In the genomic region with DNA sequence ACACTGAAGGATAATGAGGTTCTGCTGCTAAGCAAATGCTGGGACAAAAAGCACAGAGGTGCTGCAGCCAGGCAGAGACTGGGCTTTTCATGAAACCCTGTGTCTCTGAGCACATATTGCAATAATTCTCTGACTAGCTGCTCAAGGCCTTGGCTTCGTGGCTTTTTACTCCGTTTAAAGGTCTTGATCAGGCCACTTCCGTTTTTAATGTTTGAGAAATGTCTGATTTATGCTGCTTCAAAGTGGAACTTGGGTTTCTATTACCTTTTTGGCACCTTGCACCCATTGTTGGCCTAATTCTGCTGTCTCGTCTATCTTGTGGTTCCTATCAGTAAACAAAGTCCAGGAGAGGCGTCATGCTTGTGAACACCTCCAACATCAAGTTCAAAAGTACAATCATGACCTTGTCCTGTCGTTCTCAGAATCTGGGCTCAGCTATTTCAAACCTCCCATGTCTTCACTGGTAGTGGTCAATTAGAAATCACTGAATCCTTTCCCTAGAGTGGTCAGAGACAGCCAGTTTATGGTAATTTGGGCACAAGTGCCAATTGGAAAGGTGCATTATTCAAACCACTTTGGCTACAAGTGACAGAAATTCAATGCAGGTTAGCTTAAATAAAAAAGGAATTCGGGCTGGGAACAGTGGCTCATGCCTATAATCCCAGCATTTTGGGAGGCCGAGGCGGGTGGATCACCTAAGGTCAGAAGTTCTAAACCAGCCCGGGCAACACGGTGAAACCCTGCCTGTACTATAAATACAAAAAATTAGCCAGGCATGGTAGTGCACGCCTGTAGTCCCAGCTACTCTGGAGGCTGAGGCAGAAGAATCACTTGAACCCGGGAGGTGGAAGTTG, we compare ENCODE assay signal across 1 cellular context.
TF ChIP-seq lines count a peak whose summit lies in the region.

No MANE protein-coding gene starts in this region.

TF ChIP-seq in HepG2, 621 proteins besides CTCF, POLR2A, EP300 and RAD21 (continued from another document and continues in another):
- TF ChIP-seq, protein P1, sequence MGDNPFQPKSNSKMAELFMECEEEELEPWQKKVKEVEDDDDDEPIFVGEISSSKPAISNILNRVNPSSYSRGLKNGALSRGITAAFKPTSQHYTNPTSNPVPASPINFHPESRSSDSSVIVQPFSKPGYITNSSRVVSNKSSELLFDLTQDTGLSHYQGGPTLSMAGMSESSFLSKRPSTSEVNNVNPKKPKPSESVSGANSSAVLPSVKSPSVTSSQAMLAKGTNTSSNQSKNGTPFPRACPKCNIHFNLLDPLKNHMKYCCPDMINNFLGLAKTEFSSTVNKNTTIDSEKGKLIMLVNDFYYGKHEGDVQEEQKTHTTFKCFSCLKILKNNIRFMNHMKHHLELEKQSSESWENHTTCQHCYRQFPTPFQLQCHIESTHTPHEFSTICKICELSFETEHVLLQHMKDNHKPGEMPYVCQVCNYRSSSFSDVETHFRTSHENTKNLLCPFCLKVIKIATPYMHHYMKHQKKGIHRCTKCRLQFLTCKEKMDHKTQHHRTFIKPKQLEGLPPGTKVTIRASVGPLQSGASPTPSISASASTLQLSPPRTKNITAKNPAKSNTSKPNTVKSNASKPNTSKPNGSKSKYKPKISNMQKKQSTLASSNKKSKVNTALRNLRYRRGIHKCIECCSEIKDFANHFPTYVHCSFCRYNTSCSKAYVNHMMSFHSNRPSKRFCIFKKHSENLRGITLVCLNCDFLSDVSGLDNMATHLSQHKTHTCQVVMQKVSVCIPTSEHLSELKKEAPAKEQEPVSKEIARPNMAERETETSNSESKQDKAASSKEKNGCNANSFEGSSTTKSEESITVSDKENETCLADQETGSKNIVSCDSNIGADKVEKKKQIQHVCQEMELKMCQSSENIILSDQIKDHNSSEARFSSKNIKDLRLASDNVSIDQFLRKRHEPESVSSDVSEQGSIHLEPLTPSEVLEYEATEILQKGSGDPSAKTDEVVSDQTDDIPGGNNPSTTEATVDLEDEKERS (CRISPR knock-in tag; IDR thresholded peaks at IDR 0.05): no peak
- no peak for TF ChIP-seq HMGA1 (CRISPR knock-in tag; conservative IDR thresholded peaks at IDR 0.05)
- TF ChIP-seq PRPF4 (IDR thresholded peaks at IDR 0.05; ENCODE audit: low read depth, low read length, poor library complexity, severe bottlenecking): peak; percentile 16
- TF ChIP-seq ARNT2 (CRISPR knock-in tag; IDR thresholded peaks at IDR 0.05; ENCODE audit: low read depth): peak; percentile 54; the same call in 1 of the 2 replicates
- TF ChIP-seq ZNF788 (CRISPR knock-in tag; IDR thresholded peaks at IDR 0.05; ENCODE audit: borderline replicate concordance): peak; percentile 64; the same call in 1 of the 2 replicates
- peak; percentile 66; the same call in 1 of the 2 replicates for TF ChIP-seq ARID2 (CRISPR knock-in tag; IDR thresholded peaks at IDR 0.05; ENCODE audit: borderline replicate concordance)
- no peak for TF ChIP-seq HIC2 (CRISPR knock-in tag; IDR thresholded peaks at IDR 0.05; ENCODE audit: low read depth)
- peak; percentile 92 for TF ChIP-seq ZNF746 (CRISPR knock-in tag; IDR thresholded peaks at IDR 0.05)
- no peak for TF ChIP-seq NR3C1 (CRISPR knock-in tag; IDR thresholded peaks at IDR 0.05)
- TF ChIP-seq, protein P2, sequence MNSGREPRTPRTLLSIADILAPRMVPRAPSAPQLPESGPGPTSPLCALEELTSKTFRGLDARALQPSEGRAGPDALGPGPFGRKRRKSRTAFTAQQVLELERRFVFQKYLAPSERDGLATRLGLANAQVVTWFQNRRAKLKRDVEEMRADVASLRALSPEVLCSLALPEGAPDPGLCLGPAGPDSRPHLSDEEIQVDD (CRISPR knock-in tag; IDR thresholded peaks at IDR 0.05; ENCODE audit: borderline replicate concordance): no peak
- TF ChIP-seq CC2D1A (CRISPR knock-in tag; IDR thresholded peaks at IDR 0.05): no peak
- TF ChIP-seq ZKSCAN1 (IDR thresholded peaks at IDR 0.05; ENCODE audit: low read length): 0 out of 2 replicates have a peak, but pooled peaks have one; percentile 18
- TF ChIP-seq, protein P3, sequence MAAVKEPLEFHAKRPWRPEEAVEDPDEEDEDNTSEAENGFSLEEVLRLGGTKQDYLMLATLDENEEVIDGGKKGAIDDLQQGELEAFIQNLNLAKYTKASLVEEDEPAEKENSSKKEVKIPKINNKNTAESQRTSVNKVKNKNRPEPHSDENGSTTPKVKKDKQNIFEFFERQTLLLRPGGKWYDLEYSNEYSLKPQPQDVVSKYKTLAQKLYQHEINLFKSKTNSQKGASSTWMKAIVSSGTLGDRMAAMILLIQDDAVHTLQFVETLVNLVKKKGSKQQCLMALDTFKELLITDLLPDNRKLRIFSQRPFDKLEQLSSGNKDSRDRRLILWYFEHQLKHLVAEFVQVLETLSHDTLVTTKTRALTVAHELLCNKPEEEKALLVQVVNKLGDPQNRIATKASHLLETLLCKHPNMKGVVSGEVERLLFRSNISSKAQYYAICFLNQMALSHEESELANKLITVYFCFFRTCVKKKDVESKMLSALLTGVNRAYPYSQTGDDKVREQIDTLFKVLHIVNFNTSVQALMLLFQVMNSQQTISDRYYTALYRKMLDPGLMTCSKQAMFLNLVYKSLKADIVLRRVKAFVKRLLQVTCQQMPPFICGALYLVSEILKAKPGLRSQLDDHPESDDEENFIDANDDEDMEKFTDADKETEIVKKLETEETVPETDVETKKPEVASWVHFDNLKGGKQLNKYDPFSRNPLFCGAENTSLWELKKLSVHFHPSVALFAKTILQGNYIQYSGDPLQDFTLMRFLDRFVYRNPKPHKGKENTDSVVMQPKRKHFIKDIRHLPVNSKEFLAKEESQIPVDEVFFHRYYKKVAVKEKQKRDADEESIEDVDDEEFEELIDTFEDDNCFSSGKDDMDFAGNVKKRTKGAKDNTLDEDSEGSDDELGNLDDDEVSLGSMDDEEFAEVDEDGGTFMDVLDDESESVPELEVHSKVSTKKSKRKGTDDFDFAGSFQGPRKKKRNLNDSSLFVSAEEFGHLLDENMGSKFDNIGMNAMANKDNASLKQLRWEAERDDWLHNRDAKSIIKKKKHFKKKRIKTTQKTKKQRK (IDR thresholded peaks at IDR 0.05; ENCODE audit: low read length): no peak
- no peak for TF ChIP-seq SNAI1 (CRISPR knock-in tag; IDR thresholded peaks at IDR 0.05; ENCODE audit: borderline replicate concordance)
- TF ChIP-seq ZNF790 (CRISPR knock-in tag; IDR thresholded peaks at IDR 0.05; ENCODE audit: borderline replicate concordance): no peak
- no peak for TF ChIP-seq PREB (CRISPR knock-in tag; IDR thresholded peaks at IDR 0.05)
- no peak for TF ChIP-seq MAZ (IDR thresholded peaks at IDR 0.05; ENCODE audit: borderline replicate concordance, low read depth, low read length)
- no peak for TF ChIP-seq MAZ (CRISPR knock-in tag; IDR thresholded peaks at IDR 0.05; ENCODE audit: low read depth)
- TF ChIP-seq, protein P4, sequence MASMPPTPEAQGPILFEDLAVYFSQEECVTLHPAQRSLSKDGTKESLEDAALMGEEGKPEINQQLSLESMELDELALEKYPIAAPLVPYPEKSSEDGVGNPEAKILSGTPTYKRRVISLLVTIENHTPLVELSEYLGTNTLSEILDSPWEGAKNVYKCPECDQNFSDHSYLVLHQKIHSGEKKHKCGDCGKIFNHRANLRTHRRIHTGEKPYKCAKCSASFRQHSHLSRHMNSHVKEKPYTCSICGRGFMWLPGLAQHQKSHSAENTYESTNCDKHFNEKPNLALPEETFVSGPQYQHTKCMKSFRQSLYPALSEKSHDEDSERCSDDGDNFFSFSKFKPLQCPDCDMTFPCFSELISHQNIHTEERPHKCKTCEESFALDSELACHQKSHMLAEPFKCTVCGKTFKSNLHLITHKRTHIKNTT (CRISPR knock-in tag; IDR thresholded peaks at IDR 0.05): no peak
- TF ChIP-seq FOXA1 (IDR thresholded peaks at IDR 0.05): no peak; the same call in 1 of the 2 replicates
- TF ChIP-seq FOXA1 (CRISPR knock-in tag; IDR thresholded peaks at IDR 0.05): peak; percentile 98
- peak; percentile 34; the same call in 1 of the 2 replicates for TF ChIP-seq CEBPG (CRISPR knock-in tag; IDR thresholded peaks at IDR 0.05)
- no peak for TF ChIP-seq NPAS2 (CRISPR knock-in tag; IDR thresholded peaks at IDR 0.05; ENCODE audit: borderline replicate concordance)
- TF ChIP-seq, protein P5, sequence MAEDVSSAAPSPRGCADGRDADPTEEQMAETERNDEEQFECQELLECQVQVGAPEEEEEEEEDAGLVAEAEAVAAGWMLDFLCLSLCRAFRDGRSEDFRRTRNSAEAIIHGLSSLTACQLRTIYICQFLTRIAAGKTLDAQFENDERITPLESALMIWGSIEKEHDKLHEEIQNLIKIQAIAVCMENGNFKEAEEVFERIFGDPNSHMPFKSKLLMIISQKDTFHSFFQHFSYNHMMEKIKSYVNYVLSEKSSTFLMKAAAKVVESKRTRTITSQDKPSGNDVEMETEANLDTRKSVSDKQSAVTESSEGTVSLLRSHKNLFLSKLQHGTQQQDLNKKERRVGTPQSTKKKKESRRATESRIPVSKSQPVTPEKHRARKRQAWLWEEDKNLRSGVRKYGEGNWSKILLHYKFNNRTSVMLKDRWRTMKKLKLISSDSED (CRISPR knock-in tag; IDR thresholded peaks at IDR 0.05): no peak
- peak; percentile 58; the same call in 1 of the 2 replicates for TF ChIP-seq ARID4A (CRISPR knock-in tag; IDR thresholded peaks at IDR 0.05; ENCODE audit: borderline replicate concordance)
- no peak for TF ChIP-seq NCOA1 (CRISPR knock-in tag; IDR thresholded peaks at IDR 0.05)
- peak; percentile 82; the same call in 1 of the 2 replicates for TF ChIP-seq ZNF703 (CRISPR knock-in tag; IDR thresholded peaks at IDR 0.05; ENCODE audit: borderline replicate concordance)
- TF ChIP-seq ZNF343 (CRISPR knock-in tag; IDR thresholded peaks at IDR 0.05): no peak
- TF ChIP-seq ATF7-NPFF (CRISPR knock-in tag; IDR thresholded peaks at IDR 0.05; ENCODE audit: low read depth): no peak; the same call in 1 of the 2 replicates
- TF ChIP-seq SSRP1 (CRISPR knock-in tag; IDR thresholded peaks at IDR 0.05): peak; percentile 76; the same call in 1 of the 2 replicates
- TF ChIP-seq, protein P6, sequence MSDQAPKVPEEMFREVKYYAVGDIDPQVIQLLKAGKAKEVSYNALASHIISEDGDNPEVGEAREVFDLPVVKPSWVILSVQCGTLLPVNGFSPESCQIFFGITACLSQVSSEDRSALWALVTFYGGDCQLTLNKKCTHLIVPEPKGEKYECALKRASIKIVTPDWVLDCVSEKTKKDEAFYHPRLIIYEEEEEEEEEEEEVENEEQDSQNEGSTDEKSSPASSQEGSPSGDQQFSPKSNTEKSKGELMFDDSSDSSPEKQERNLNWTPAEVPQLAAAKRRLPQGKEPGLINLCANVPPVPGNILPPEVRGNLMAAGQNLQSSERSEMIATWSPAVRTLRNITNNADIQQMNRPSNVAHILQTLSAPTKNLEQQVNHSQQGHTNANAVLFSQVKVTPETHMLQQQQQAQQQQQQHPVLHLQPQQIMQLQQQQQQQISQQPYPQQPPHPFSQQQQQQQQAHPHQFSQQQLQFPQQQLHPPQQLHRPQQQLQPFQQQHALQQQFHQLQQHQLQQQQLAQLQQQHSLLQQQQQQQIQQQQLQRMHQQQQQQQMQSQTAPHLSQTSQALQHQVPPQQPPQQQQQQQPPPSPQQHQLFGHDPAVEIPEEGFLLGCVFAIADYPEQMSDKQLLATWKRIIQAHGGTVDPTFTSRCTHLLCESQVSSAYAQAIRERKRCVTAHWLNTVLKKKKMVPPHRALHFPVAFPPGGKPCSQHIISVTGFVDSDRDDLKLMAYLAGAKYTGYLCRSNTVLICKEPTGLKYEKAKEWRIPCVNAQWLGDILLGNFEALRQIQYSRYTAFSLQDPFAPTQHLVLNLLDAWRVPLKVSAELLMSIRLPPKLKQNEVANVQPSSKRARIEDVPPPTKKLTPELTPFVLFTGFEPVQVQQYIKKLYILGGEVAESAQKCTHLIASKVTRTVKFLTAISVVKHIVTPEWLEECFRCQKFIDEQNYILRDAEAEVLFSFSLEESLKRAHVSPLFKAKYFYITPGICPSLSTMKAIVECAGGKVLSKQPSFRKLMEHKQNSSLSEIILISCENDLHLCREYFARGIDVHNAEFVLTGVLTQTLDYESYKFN (CRISPR knock-in tag; conservative IDR thresholded peaks at IDR 0.05): peak; percentile 60
- TF ChIP-seq ZFYVE20 (CRISPR knock-in tag; IDR thresholded peaks at IDR 0.05; ENCODE audit: borderline replicate concordance, low read depth): no peak
